ENCODE assay signal across 20 cellular contexts in genomic region chr20:57558614-57559285, GRCh38. TPM values are rescaled to one million over a fixed set of nuclear protein-coding genes. Genes with fewer than 3 reads are reported as not detected.
"Had no signal": no experiment of that assay in that cellular context is flagged by ENCODE, and none has a peak within 500 bp of the region (broad histone marks: within the 10 kb centered on the region; RNA-seq: fewer than 3 reads in every experiment).

No MANE protein-coding gene starts in this region.

- ATAC-seq: activated CD4-positive, alpha-beta T cell treated with anti-CD3 and anti-CD28 coated beads for 36 hours; gastrocnemius medialis; heart left ventricle; naive thymus-derived CD4-positive, alpha-beta T cell; stimulated activated naive B cell treated with anti-CD40 and anti-IgM and Interleukin-4, amounts not matched to agents 10 μg/mL and 1 μg/mL and 100 μg/mL, for 72 hours had no signal

- H3K9me3 Mint-ChIP-seq: activated CD4-positive, alpha-beta memory T cell treated with anti-CD3 and anti-CD28 coated beads, Interleukin-2, amount 10 ng/mL, durations not matched to agents 7 days and 5 days; activated naive CD4-positive, alpha-beta T cell treated with anti-CD3 and anti-CD28 coated beads, Interleukin-2, amount 50 U/mL, for 24 hours; activated T-cell treated with anti-CD3 and anti-CD28 coated beads, Interleukin-2, amount 50 U/mL, for 24 hours; stimulated activated naive B cell treated with anti-CD40 and anti-IgM and Interleukin-4, amounts not matched to agents 10 μg/mL and 1 μg/mL and 100 μg/mL, for 72 hours; T-helper 1 cell treated with Interleukin-12 subunit alpha and Interleukin-12 subunit beta and Interleukin-4 antibody, amounts not matched to agents 30 μg/mL and 1 μg/mL, for 36 hours had no signal

- H3K27ac ChIP-seq: adrenal gland, dorsolateral prefrontal cortex, gastrocnemius medialis, heart left ventricle, neutrophil, thyroid gland, uterus had no signal

- FAIRE-seq: keratinocyte had no signal

- H3K36me3 Mint-ChIP-seq: activated naive CD4-positive, alpha-beta T cell treated with anti-CD3 and anti-CD28 coated beads, Interleukin-2, amount 50 U/mL, for 24 hours; naive thymus-derived CD4-positive, alpha-beta T cell; stimulated activated naive B cell treated with anti-CD40 and anti-IgM and Interleukin-4, amounts not matched to agents 10 μg/mL and 1 μg/mL and 100 μg/mL, for 72 hours had no signal

- H3K4me1 Mint-ChIP-seq: activated CD4-positive, alpha-beta memory T cell treated with anti-CD3 and anti-CD28 coated beads, Interleukin-2, amount 10 ng/mL, durations not matched to agents 7 days and 5 days; activated CD4-positive, alpha-beta T cell treated with anti-CD3 and anti-CD28 coated beads for 36 hours; activated naive CD4-positive, alpha-beta T cell treated with anti-CD3 and anti-CD28 coated beads, Interleukin-2, amount 50 U/mL, for 24 hours; naive thymus-derived CD4-positive, alpha-beta T cell; stimulated activated naive B cell treated with anti-CD40 and anti-IgM and Interleukin-4, amounts not matched to agents 10 μg/mL and 1 μg/mL and 100 μg/mL, for 72 hours had no signal

- H3K27me3 ChIP-seq: thyroid gland, uterus had no signal

- H3K27ac Mint-ChIP-seq: activated CD4-positive, alpha-beta memory T cell treated with anti-CD3 and anti-CD28 coated beads, Interleukin-2, amount 10 ng/mL, durations not matched to agents 7 days and 5 days; activated CD4-positive, alpha-beta T cell treated with anti-CD3 and anti-CD28 coated beads for 36 hours; activated naive CD4-positive, alpha-beta T cell treated with anti-CD3 and anti-CD28 coated beads, Interleukin-2, amount 50 U/mL, for 24 hours; activated T-cell treated with anti-CD3 and anti-CD28 coated beads, Interleukin-2, amount 50 U/mL, for 24 hours; naive thymus-derived CD4-positive, alpha-beta T cell; stimulated activated naive B cell treated with anti-CD40 and anti-IgM and Interleukin-4, amounts not matched to agents 10 μg/mL and 1 μg/mL and 100 μg/mL, for 72 hours; T-helper 1 cell treated with Interleukin-12 subunit alpha and Interleukin-12 subunit beta and Interleukin-4 antibody, amounts not matched to agents 30 μg/mL and 1 μg/mL, for 36 hours had no signal

- H3K36me3 ChIP-seq: adrenal gland, gastrocnemius medialis, heart left ventricle, neutrophil, thyroid gland, uterus had no signal

- H3K9me3 ChIP-seq: adrenal gland, gastrocnemius medialis, heart left ventricle, neutrophil, thyroid gland, uterus had no signal

- H3K4me3 Mint-ChIP-seq: activated CD4-positive, alpha-beta memory T cell treated with anti-CD3 and anti-CD28 coated beads, Interleukin-2, amount 10 ng/mL, durations not matched to agents 7 days and 5 days; activated CD4-positive, alpha-beta T cell treated with anti-CD3 and anti-CD28 coated beads for 36 hours; activated naive CD4-positive, alpha-beta T cell treated with anti-CD3 and anti-CD28 coated beads, Interleukin-2, amount 50 U/mL, for 24 hours; activated T-cell treated with anti-CD3 and anti-CD28 coated beads, Interleukin-2, amount 50 U/mL, for 24 hours; naive thymus-derived CD4-positive, alpha-beta T cell; stimulated activated naive B cell treated with anti-CD40 and anti-IgM and Interleukin-4, amounts not matched to agents 10 μg/mL and 1 μg/mL and 100 μg/mL, for 72 hours; T-helper 1 cell treated with Interleukin-12 subunit alpha and Interleukin-12 subunit beta and Interleukin-4 antibody, amounts not matched to agents 30 μg/mL and 1 μg/mL, for 36 hours had no signal

- DNase-seq: activated CD4-positive, alpha-beta memory T cell treated with anti-CD3 and anti-CD28 coated beads, Interleukin-2, amount 10 ng/mL, durations not matched to agents 7 days and 5 days; activated CD4-positive, alpha-beta T cell treated with anti-CD3 and anti-CD28 coated beads for 36 hours; activated effector memory CD4-positive, alpha-beta T cell treated with Interleukin-2 at 50 U/mL for 16 hours; activated T-cell treated with anti-CD3 and anti-CD28 coated beads, Interleukin-2, amount 50 U/mL, for 24 hours; adrenal gland; dorsolateral prefrontal cortex; gastrocnemius medialis; heart left ventricle; naive thymus-derived CD4-positive, alpha-beta T cell; retina; stimulated activated CD4-positive, alpha-beta T cell treated with anti-CD3 and anti-CD28 coated beads, Interleukin-15, amount 100 ng/mL, for 24 hours; stimulated activated CD4-positive, alpha-beta T cell treated with anti-CD3 and anti-CD28 coated beads, Interleukin-4, amount 100 ng/mL, for 1 hour; stimulated activated naive B cell treated with anti-CD40 and anti-IgM and Interleukin-4, amounts not matched to agents 10 μg/mL and 1 μg/mL and 100 μg/mL, for 72 hours; thyroid gland; uterus had no signal

- H3K4me3 ChIP-seq: adrenal gland, dorsolateral prefrontal cortex, gastrocnemius medialis, heart left ventricle, lung, thyroid gland, uterus had no signal

RNA-seq across cellular contexts. Expression of gene PCK1, which starts 2.2 kb away (rescaled TPM):
- total RNA-seq: activated CD4-positive, alpha-beta memory T cell treated with anti-CD3 and anti-CD28 coated beads, Interleukin-2, amount 10 ng/mL, durations not matched to agents 7 days and 5 days; activated CD4-positive, alpha-beta T cell treated with anti-CD3 and anti-CD28 coated beads for 36 hours; naive thymus-derived CD4-positive, alpha-beta T cell had no signal
- polyA plus RNA-seq: keratinocyte; naive thymus-derived CD4-positive, alpha-beta T cell had no signal

RNA-seq across cellular contexts. Expression of gene CTCFL, which starts 33.8 kb away (rescaled TPM):
- total RNA-seq: activated CD4-positive, alpha-beta memory T cell treated with anti-CD3 and anti-CD28 coated beads, Interleukin-2, amount 10 ng/mL, durations not matched to agents 7 days and 5 days; activated CD4-positive, alpha-beta T cell treated with anti-CD3 and anti-CD28 coated beads for 36 hours; gastrocnemius medialis; heart left ventricle; lung; naive thymus-derived CD4-positive, alpha-beta T cell had no signal
- polyA plus RNA-seq: heart left ventricle; keratinocyte; naive thymus-derived CD4-positive, alpha-beta T cell had no signal
